ENCODE assay signal across 8 cellular contexts in genomic region chr14:49861923-49862673, GRCh38. TPM values are rescaled to one million over a fixed set of nuclear protein-coding genes. Genes with fewer than 3 reads are reported as not detected.
A peak's percentile ranks its signal among the peaks of the same experiment; 100 is the strongest.
DNase-seq lines count a peak whose midpoint lies in the region; ATAC-seq, FAIRE-seq and TF ChIP-seq lines count a peak whose summit lies in the region.

No MANE protein-coding gene starts in this region.

- no peaks in the 10 kb centered on the region for H3K36me3 ChIP-seq in astrocyte (ENCODE audit: insufficient read depth, low read length)
- no peaks in the 10 kb centered on the region for H3K36me3 ChIP-seq in rectal smooth muscle tissue (ENCODE audit: control insufficient read depth, insufficient read depth, low read length)
- no peaks in the 10 kb centered on the region for H3K36me3 ChIP-seq in vagina

- H3K27me3 ChIP-seq in astrocyte (ENCODE audit: insufficient read depth, low read length), result no peaks in the 10 kb centered on the region
- H3K27me3 ChIP-seq in rectal smooth muscle tissue (ENCODE audit: control insufficient read depth, insufficient read depth, low read length), result no peaks in the 10 kb centered on the region
- H3K27me3 ChIP-seq in vagina, result no peaks in the 10 kb centered on the region

- peak; percentile 75 for DNase-seq in GDM1 (lab: John Stamatoyannopoulos, UW)
- peak; percentile 83 for DNase-seq in NCI-H1694 treated with DMSO at 0.1 percent for 48 hours (lab: John Stamatoyannopoulos, UW)
- peak; percentile 52 to 89 (median 74) for DNase-seq in T-helper 2 cell
- peak; percentile 78 for DNase-seq in astrocyte (ENCODE audit: low read depth)
- DNase-seq in hepatic stellate cell (ENCODE audit: low spot score), result peak; percentile 62
- DNase-seq in vagina (ENCODE audit: extremely low spot score in 2 of 2), result peak in 1 of 2 donors; percentile 94

- peak; percentile 100 for TF ChIP-seq CTCF in astrocyte (IDR thresholded peaks at IDR 0.05; ENCODE audit: insufficient read depth, low read depth, low read length)
- peak; percentile 96 to 100 (median 99) for TF ChIP-seq CTCF in vagina (IDR thresholded peaks at IDR 0.05)

- peak overlapping the region; percentile 92 for H3K4me2 ChIP-seq in astrocyte (ENCODE audit: low read length)

- no peaks in the 10 kb centered on the region for H4K20me1 ChIP-seq in astrocyte (ENCODE audit: insufficient read depth, low read length)

- FAIRE-seq in astrocyte (lab: Jason Lieb, UNC), result peak; percentile 39

- H3K9me3 ChIP-seq in astrocyte (ENCODE audit: insufficient read depth, low read depth, low read length), result no peaks in the 10 kb centered on the region
- H3K9me3 ChIP-seq in vagina, result no peaks in the 10 kb centered on the region

- peak overlapping the region; percentile 79 for H3K4me3 ChIP-seq in astrocyte (ENCODE audit: insufficient read depth, low read depth, low read length)
- H3K4me3 ChIP-seq in rectal smooth muscle tissue (ENCODE audit: low read length), result peak overlapping the region; percentile 97
- H3K4me3 ChIP-seq in vagina, result peak overlapping the region; percentile 51 to 64

- TF ChIP-seq POLR2A in vagina (IDR thresholded peaks at IDR 0.05), result peak in 1 of 2 donors; percentile 12

- intact Hi-C loops in vagina (cut with DNase I), result loop anchor here (10.0 kb wide), 1 partner anchor 253 kb away; the partner anchor contains the start of gene VCPKMT

- H3K4me1 ChIP-seq in astrocyte (ENCODE audit: insufficient read depth, low read length), result peaks cover 5% of the 10 kb centered on the region
- H3K4me1 ChIP-seq in rectal smooth muscle tissue (ENCODE audit: control insufficient read depth, insufficient read depth, low read length), result peaks cover 8% of the 10 kb centered on the region
- peaks cover 12% of the 10 kb centered on the region for H3K4me1 ChIP-seq in vagina

- no peaks in the 10 kb centered on the region for H3K9me3 Mint-ChIP-seq in astrocyte (ENCODE audit: unreplicated experiment)

- H3K27ac Mint-ChIP-seq in astrocyte (ENCODE audit: unreplicated experiment), result no peak overlapping the region

- no peaks in the 10 kb centered on the region for H3K79me2 ChIP-seq in astrocyte (ENCODE audit: insufficient read depth, low read length)

- H3K36me3 Mint-ChIP-seq in astrocyte (ENCODE audit: low read depth, unreplicated experiment), result no peaks in the 10 kb centered on the region

- no peaks in the 10 kb centered on the region for H3K27me3 Mint-ChIP-seq in astrocyte (ENCODE audit: low read depth, unreplicated experiment)

- H3K9ac ChIP-seq in astrocyte (ENCODE audit: low read length), result peak overlapping the region; percentile 94
- peak overlapping the region; percentile 99 for H3K9ac ChIP-seq in rectal smooth muscle tissue (ENCODE audit: low read length)

- H3K27ac ChIP-seq in astrocyte (ENCODE audit: low read depth, low read length) (peak overlapping the region; percentile 97), rectal smooth muscle tissue (ENCODE audit: low read depth, low read length) (peak overlapping the region; percentile 100), vagina (peak overlapping the region; percentile 95)

- no peak overlapping the region for H3K4me3 Mint-ChIP-seq in astrocyte (ENCODE audit: unreplicated experiment)

- peak; percentile 11 for ATAC-seq in HG02759 (IDR thresholded peaks at IDR 0.05; ENCODE audit: unreplicated experiment)

- H2AFZ ChIP-seq in astrocyte (ENCODE audit: low read depth, low read length), result peak overlapping the region; percentile 98

- peaks cover 10% of the 10 kb centered on the region for H3K4me1 Mint-ChIP-seq in astrocyte (ENCODE audit: low read depth, unreplicated experiment)

RNA-seq across cellular contexts. Expression of gene NEMF, which starts 9.5 kb away (rescaled TPM):
- total RNA-seq in astrocyte (61.5 and 63.0 TPM in 2 replicates), vagina (77.8 TPM)

RNA-seq across cellular contexts. Expression of gene ARF6, which starts 30.8 kb away (rescaled TPM):
- 53.1 and 53.4 TPM in 2 replicates for total RNA-seq in astrocyte
- 48.6 TPM for total RNA-seq in vagina
